Comparison of ENCODE assay signal across 1 cellular context in the genomic region with DNA sequence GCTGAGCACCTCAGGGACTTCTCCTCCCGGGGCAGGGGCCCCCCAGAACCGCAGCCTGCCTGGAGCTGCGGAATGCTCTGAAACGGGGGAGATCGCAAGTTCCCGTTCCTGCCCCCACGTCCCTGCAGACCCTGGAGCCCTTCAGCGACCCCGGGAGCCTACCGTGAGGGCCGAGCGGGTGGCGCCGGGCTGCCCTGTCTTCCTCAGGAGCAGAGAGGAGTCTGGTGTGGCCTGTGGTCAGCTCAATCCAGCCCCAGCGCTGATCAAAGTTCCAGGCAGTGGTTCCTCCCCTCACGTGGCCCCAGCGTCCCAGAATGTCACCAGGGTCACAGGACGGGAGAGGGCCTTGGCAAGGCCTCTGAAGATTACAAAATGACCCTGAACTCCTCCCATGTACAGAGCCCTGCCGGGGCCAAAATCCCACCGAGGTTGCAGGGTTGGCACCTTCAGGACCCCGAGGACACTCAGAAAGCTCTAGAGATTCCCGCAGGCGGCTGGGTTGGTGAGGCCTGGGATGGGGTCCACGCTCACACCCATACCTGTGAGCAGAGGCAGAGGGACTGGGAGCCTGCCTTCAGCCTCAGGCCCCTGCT.
TF ChIP-seq lines count a peak whose summit lies in the region.

A gene with protein sequence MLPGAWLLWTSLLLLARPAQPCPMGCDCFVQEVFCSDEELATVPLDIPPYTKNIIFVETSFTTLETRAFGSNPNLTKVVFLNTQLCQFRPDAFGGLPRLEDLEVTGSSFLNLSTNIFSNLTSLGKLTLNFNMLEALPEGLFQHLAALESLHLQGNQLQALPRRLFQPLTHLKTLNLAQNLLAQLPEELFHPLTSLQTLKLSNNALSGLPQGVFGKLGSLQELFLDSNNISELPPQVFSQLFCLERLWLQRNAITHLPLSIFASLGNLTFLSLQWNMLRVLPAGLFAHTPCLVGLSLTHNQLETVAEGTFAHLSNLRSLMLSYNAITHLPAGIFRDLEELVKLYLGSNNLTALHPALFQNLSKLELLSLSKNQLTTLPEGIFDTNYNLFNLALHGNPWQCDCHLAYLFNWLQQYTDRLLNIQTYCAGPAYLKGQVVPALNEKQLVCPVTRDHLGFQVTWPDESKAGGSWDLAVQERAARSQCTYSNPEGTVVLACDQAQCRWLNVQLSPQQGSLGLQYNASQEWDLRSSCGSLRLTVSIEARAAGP (minus strand): TSS at position 249 of the 593 bp plus-strand sequence. CDS start 8,626 bp downstream, outside the sequence.

TF ChIP-seq in HepG2, 621 proteins besides CTCF, POLR2A, EP300 and RAD21 (continued from another document and continues in another):
- TF ChIP-seq ZBTB14 (CRISPR knock-in tag; IDR thresholded peaks at IDR 0.05): no peak
- TF ChIP-seq SP5 (CRISPR knock-in tag; IDR thresholded peaks at IDR 0.05; ENCODE audit: borderline replicate concordance, low read depth): peak; percentile 87; the same call in 1 of the 2 replicates
- TF ChIP-seq IRF2 (CRISPR knock-in tag; IDR thresholded peaks at IDR 0.05): no peak
- TF ChIP-seq SP140L (CRISPR knock-in tag; IDR thresholded peaks at IDR 0.05; ENCODE audit: borderline replicate concordance): no peak
- no peak for TF ChIP-seq SAFB2 (CRISPR knock-in tag; IDR thresholded peaks at IDR 0.05; ENCODE audit: borderline replicate concordance, low read depth)
- TF ChIP-seq, protein P1, sequence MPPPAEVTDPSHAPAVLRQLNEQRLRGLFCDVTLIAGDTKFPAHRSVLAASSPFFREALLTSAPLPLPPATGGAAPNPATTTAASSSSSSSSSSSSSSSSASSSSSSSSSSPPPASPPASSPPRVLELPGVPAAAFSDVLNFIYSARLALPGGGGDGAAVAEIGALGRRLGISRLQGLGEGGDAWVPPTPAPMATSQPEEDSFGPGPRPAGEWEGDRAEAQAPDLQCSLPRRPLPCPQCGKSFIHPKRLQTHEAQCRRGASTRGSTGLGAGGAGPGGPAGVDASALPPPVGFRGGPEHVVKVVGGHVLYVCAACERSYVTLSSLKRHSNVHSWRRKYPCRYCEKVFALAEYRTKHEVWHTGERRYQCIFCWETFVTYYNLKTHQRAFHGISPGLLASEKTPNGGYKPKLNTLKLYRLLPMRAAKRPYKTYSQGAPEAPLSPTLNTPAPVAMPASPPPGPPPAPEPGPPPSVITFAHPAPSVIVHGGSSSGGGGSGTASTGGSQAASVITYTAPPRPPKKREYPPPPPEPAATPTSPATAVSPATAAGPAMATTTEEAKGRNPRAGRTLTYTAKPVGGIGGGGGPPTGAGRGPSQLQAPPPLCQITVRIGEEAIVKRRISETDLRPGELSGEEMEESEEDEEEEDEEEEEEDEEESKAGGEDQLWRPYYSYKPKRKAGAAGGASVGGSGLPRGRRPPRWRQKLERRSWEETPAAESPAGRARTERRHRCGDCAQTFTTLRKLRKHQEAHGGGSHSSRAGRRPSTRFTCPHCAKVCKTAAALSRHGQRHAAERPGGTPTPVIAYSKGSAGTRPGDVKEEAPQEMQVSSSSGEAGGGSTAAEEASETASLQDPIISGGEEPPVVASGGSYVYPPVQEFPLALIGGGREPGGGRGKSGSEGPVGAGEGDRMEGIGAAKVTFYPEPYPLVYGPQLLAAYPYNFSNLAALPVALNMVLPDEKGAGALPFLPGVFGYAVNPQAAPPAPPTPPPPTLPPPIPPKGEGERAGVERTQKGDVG (CRISPR knock-in tag; IDR thresholded peaks at IDR 0.05; ENCODE audit: borderline replicate concordance): peak; percentile 63; the same call in 1 of the 2 replicates
- TF ChIP-seq, protein P2, sequence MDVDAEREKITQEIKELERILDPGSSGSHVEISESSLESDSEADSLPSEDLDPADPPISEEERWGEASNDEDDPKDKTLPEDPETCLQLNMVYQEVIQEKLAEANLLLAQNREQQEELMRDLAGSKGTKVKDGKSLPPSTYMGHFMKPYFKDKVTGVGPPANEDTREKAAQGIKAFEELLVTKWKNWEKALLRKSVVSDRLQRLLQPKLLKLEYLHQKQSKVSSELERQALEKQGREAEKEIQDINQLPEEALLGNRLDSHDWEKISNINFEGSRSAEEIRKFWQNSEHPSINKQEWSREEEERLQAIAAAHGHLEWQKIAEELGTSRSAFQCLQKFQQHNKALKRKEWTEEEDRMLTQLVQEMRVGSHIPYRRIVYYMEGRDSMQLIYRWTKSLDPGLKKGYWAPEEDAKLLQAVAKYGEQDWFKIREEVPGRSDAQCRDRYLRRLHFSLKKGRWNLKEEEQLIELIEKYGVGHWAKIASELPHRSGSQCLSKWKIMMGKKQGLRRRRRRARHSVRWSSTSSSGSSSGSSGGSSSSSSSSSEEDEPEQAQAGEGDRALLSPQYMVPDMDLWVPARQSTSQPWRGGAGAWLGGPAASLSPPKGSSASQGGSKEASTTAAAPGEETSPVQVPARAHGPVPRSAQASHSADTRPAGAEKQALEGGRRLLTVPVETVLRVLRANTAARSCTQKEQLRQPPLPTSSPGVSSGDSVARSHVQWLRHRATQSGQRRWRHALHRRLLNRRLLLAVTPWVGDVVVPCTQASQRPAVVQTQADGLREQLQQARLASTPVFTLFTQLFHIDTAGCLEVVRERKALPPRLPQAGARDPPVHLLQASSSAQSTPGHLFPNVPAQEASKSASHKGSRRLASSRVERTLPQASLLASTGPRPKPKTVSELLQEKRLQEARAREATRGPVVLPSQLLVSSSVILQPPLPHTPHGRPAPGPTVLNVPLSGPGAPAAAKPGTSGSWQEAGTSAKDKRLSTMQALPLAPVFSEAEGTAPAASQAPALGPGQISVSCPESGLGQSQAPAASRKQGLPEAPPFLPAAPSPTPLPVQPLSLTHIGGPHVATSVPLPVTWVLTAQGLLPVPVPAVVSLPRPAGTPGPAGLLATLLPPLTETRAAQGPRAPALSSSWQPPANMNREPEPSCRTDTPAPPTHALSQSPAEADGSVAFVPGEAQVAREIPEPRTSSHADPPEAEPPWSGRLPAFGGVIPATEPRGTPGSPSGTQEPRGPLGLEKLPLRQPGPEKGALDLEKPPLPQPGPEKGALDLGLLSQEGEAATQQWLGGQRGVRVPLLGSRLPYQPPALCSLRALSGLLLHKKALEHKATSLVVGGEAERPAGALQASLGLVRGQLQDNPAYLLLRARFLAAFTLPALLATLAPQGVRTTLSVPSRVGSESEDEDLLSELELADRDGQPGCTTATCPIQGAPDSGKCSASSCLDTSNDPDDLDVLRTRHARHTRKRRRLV (CRISPR knock-in tag; IDR thresholded peaks at IDR 0.05): no peak
- TF ChIP-seq, protein P3, sequence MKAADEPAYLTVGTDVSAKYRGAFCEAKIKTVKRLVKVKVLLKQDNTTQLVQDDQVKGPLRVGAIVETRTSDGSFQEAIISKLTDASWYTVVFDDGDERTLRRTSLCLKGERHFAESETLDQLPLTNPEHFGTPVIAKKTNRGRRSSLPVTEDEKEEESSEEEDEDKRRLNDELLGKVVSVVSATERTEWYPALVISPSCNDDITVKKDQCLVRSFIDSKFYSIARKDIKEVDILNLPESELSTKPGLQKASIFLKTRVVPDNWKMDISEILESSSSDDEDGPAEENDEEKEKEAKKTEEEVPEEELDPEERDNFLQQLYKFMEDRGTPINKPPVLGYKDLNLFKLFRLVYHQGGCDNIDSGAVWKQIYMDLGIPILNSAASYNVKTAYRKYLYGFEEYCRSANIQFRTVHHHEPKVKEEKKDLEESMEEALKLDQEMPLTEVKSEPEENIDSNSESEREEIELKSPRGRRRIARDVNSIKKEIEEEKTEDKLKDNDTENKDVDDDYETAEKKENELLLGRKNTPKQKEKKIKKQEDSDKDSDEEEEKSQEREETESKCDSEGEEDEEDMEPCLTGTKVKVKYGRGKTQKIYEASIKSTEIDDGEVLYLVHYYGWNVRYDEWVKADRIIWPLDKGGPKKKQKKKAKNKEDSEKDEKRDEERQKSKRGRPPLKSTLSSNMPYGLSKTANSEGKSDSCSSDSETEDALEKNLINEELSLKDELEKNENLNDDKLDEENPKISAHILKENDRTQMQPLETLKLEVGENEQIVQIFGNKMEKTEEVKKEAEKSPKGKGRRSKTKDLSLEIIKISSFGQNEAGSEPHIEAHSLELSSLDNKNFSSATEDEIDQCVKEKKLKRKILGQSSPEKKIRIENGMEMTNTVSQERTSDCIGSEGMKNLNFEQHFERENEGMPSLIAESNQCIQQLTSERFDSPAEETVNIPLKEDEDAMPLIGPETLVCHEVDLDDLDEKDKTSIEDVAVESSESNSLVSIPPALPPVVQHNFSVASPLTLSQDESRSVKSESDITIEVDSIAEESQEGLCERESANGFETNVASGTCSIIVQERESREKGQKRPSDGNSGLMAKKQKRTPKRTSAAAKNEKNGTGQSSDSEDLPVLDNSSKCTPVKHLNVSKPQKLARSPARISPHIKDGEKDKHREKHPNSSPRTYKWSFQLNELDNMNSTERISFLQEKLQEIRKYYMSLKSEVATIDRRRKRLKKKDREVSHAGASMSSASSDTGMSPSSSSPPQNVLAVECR (CRISPR knock-in tag; IDR thresholded peaks at IDR 0.05; ENCODE audit: borderline replicate concordance): peak; percentile 78
- no peak for TF ChIP-seq ZNF775 (CRISPR knock-in tag; IDR thresholded peaks at IDR 0.05; ENCODE audit: borderline replicate concordance)
- TF ChIP-seq BRCA1 (CRISPR knock-in tag; IDR thresholded peaks at IDR 0.05): 0 out of 2 replicates have a peak, but pooled peaks have one; percentile 34
- no peak for TF ChIP-seq GTF2F1 (IDR thresholded peaks at IDR 0.05; ENCODE audit: low read length)
- no peak for TF ChIP-seq HMG20B (CRISPR knock-in tag; conservative IDR thresholded peaks at IDR 0.05)
- peak; percentile 50; the same call in 1 of the 2 replicates for TF ChIP-seq HOXA5 (CRISPR knock-in tag; IDR thresholded peaks at IDR 0.05)
- TF ChIP-seq RXRA (CRISPR knock-in tag; IDR thresholded peaks at IDR 0.05): peak; percentile 90
- TF ChIP-seq ZNF274 (CRISPR knock-in tag; IDR thresholded peaks at IDR 0.05): 0 out of 2 replicates have a peak, but pooled peaks have one; percentile 59
- peak; percentile 51; the same call in 1 of the 2 replicates for TF ChIP-seq KLF15 (CRISPR knock-in tag; IDR thresholded peaks at IDR 0.05; ENCODE audit: borderline replicate concordance)
- TF ChIP-seq YY1 (IDR thresholded peaks at IDR 0.05; ENCODE audit: insufficient read depth, insufficient replicate concordance, low read depth, low read length): peak; percentile 36
- peak; percentile 49; the same call in 1 of the 2 replicates for TF ChIP-seq ZNF749 (CRISPR knock-in tag; IDR thresholded peaks at IDR 0.05; ENCODE audit: borderline replicate concordance)
- peak; percentile 97 for TF ChIP-seq ZFY (CRISPR knock-in tag; IDR thresholded peaks at IDR 0.05)
- TF ChIP-seq ZNF619 (CRISPR knock-in tag; IDR thresholded peaks at IDR 0.05): 0 out of 2 replicates have a peak, but pooled peaks have one; percentile 41
- peak; percentile 72 for TF ChIP-seq SAP130 (CRISPR knock-in tag; IDR thresholded peaks at IDR 0.05; ENCODE audit: low read depth)
- TF ChIP-seq GZF1 (CRISPR knock-in tag; IDR thresholded peaks at IDR 0.05): peak; percentile 83; the same call in 1 of the 2 replicates
- no peak for TF ChIP-seq PAWR (CRISPR knock-in tag; IDR thresholded peaks at IDR 0.05; ENCODE audit: borderline replicate concordance)
- TF ChIP-seq, protein P4, sequence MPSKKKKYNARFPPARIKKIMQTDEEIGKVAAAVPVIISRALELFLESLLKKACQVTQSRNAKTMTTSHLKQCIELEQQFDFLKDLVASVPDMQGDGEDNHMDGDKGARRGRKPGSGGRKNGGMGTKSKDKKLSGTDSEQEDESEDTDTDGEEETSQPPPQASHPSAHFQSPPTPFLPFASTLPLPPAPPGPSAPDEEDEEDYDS (CRISPR knock-in tag; IDR thresholded peaks at IDR 0.05): peak; percentile 37; the same call in 1 of the 2 replicates
- peak; percentile 84 for TF ChIP-seq MXD4 (CRISPR knock-in tag; IDR thresholded peaks at IDR 0.05)
- TF ChIP-seq NR2F2 (IDR thresholded peaks at IDR 0.05; ENCODE audit: borderline replicate concordance, low read depth): peak; percentile 75; the same call in 1 of the 2 replicates
- peak; percentile 74; the same call in 1 of the 2 replicates for TF ChIP-seq MTF2 (CRISPR knock-in tag; IDR thresholded peaks at IDR 0.05; ENCODE audit: borderline replicate concordance)
- TF ChIP-seq NFE2L2 (IDR thresholded peaks at IDR 0.05; ENCODE audit: low read length): no peak
- TF ChIP-seq PRDM4 (CRISPR knock-in tag; IDR thresholded peaks at IDR 0.05; ENCODE audit: borderline replicate concordance): no peak
- TF ChIP-seq GATAD1 (CRISPR knock-in tag; IDR thresholded peaks at IDR 0.05): peak; percentile 39; the same call in 1 of the 2 replicates
- peak; percentile 89 for TF ChIP-seq TAF1 (CRISPR knock-in tag; IDR thresholded peaks at IDR 0.05)
- TF ChIP-seq HMGA1 (CRISPR knock-in tag; conservative IDR thresholded peaks at IDR 0.05): no peak
- TF ChIP-seq HNF4G (IDR thresholded peaks at IDR 0.05; ENCODE audit: borderline replicate concordance, low read depth, low read length): peak; percentile 76
- peak; percentile 74; the same call in 1 of the 2 replicates for TF ChIP-seq HNF4G (CRISPR knock-in tag; IDR thresholded peaks at IDR 0.05; ENCODE audit: borderline replicate concordance, low read depth)
- TF ChIP-seq ZNF251 (CRISPR knock-in tag; IDR thresholded peaks at IDR 0.05): no peak
- peak; percentile 89 for TF ChIP-seq ESRRA (CRISPR knock-in tag; IDR thresholded peaks at IDR 0.05; ENCODE audit: low read depth)
- TF ChIP-seq POGZ (CRISPR knock-in tag; IDR thresholded peaks at IDR 0.05): peak; percentile 38; the same call in 1 of the 2 replicates
- no peak for TF ChIP-seq CC2D1A (CRISPR knock-in tag; IDR thresholded peaks at IDR 0.05)
- no peak for TF ChIP-seq ZFP62 (CRISPR knock-in tag; IDR thresholded peaks at IDR 0.05)
- peak; percentile 37; the same call in 1 of the 2 replicates for TF ChIP-seq ZSCAN25 (CRISPR knock-in tag; IDR thresholded peaks at IDR 0.05)
- TF ChIP-seq CEBPG (CRISPR knock-in tag; IDR thresholded peaks at IDR 0.05): peak; percentile 51
